In genomic region chr14:72825486-72825885, GRCh38 we compare ENCODE assay signal across 29 cellular contexts.
"Had no signal": no experiment of that assay in that cellular context is flagged by ENCODE, and none has a peak within 500 bp of the region (broad histone marks: within the 10 kb centered on the region; RNA-seq: fewer than 3 reads in every experiment).

No MANE protein-coding gene starts in this region.

- H3K4me3 ChIP-seq: esophagus squamous epithelium had no signal

- H3K4me3 Mint-ChIP-seq: activated B cell treated with CpG ODN at 0.5 μM for 24 hours; activated CD8-positive, alpha-beta T cell treated with anti-CD3 and anti-CD28 coated beads for 36 hours; activated naive CD8-positive, alpha-beta T cell; activated T-cell treated with anti-CD3 and anti-CD28 coated beads, Interleukin-2, amount 50 U/mL, for 4 hours; activated T-helper 17 cell treated with anti-CD3 and anti-CD28 coated beads, Interleukin-2, amount 50 U/mL, for 72 hours; effector memory CD8-positive, alpha-beta T cell; T-helper 17 cell; T-helper 2 cell treated with Interferon-gamma antibody and Interleukin-4, amounts not matched to agents 5 μg/mL and 100 μg/mL, for 36 hours had no signal

- H3K36me3 ChIP-seq: brain microvascular endothelial cell, esophagus squamous epithelium, WERI-Rb-1 had no signal

- H3K36me3 Mint-ChIP-seq: activated naive CD8-positive, alpha-beta T cell had no signal

- H3K27me3 ChIP-seq: brain microvascular endothelial cell, esophagus squamous epithelium had no signal

- H3K9me3 ChIP-seq: esophagus squamous epithelium had no signal

- H3K4me1 Mint-ChIP-seq: activated T-helper 17 cell treated with anti-CD3 and anti-CD28 coated beads, Interleukin-2, amount 50 U/mL, for 72 hours; T-helper 17 cell had no signal

- ATAC-seq: activated CD4-positive, CD25-positive, alpha-beta regulatory T cell treated with anti-CD3 and anti-CD28 coated beads, Interleukin-2, amount 50 U/mL, for 24 hours; activated CD8-positive, alpha-beta T cell treated with anti-CD3 and anti-CD28 coated beads for 36 hours; activated T-cell treated with anti-CD3 and anti-CD28 coated beads, Interleukin-2, amount 50 U/mL, for 4 hours; activated T-helper 17 cell treated with anti-CD3 and anti-CD28 coated beads, Interleukin-2, amount 50 U/mL, for 72 hours; effector memory CD8-positive, alpha-beta T cell; T-helper 17 cell had no signal

- H3K4me1 ChIP-seq: esophagus squamous epithelium had no signal

- H3K27ac Mint-ChIP-seq: activated B cell treated with CpG ODN at 0.5 μM for 24 hours; activated CD8-positive, alpha-beta T cell treated with anti-CD3 and anti-CD28 coated beads for 36 hours; activated naive CD8-positive, alpha-beta T cell; activated T-helper 17 cell treated with anti-CD3 and anti-CD28 coated beads, Interleukin-2, amount 50 U/mL, for 72 hours; effector memory CD8-positive, alpha-beta T cell; T-helper 17 cell; T-helper 2 cell treated with Interferon-gamma antibody and Interleukin-4, amounts not matched to agents 5 μg/mL and 100 μg/mL, for 36 hours had no signal

- H3K27ac ChIP-seq: brain microvascular endothelial cell, esophagus squamous epithelium, WERI-Rb-1 had no signal

- H3K27me3 Mint-ChIP-seq: activated B cell treated with CpG ODN at 0.5 μM for 24 hours; activated naive CD8-positive, alpha-beta T cell had no signal

- DNase-seq: activated B cell treated with CpG ODN at 0.5 μM for 24 hours; activated CD4-positive, alpha-beta T cell treated with anti-CD3 and anti-CD28 coated beads for 48 hours; activated CD4-positive, alpha-beta T cell treated with anti-CD3 and anti-CD28 coated beads, Interleukin-2, amount 50 U/mL, for 1 hour; activated CD4-positive, alpha-beta T cell treated with anti-CD3 and anti-CD28 coated beads, Interleukin-2, amount 50 U/mL, for 48 hours; activated CD8-positive, alpha-beta memory T cell treated with anti-CD3 and anti-CD28 coated beads for 24 hours; activated CD8-positive, alpha-beta T cell treated with anti-CD3 and anti-CD28 coated beads for 36 hours; activated effector memory CD4-positive, alpha-beta T cell treated with Interleukin-2 at 50 U/mL for 16 hours; activated gamma-delta T cell treated with Interleukin-2 at 50 U/mL for 16 hours; activated naive CD4-positive, alpha-beta T cell treated with anti-CD3 and anti-CD28 coated beads, Interleukin-2, amount 50 U/mL, for 16 hours; activated naive CD4-positive, alpha-beta T cell treated with Interleukin-2 at 50 U/mL for 16 hours; activated T-cell treated with anti-CD3 and anti-CD28 coated beads, Interleukin-2, amount 50 U/mL, for 4 hours; amniotic stem cell; anterior cingulate cortex; brain microvascular endothelial cell; caudate nucleus; cortex of kidney; dermis blood vessel endothelial cell; effector CD4-positive, alpha-beta T cell; effector memory CD8-positive, alpha-beta T cell; esophagus squamous epithelium; foreskin melanocyte; T-helper 1 cell; T-helper 17 cell; T1000; WERI-Rb-1 had no signal

- H3K9me3 Mint-ChIP-seq: activated B cell treated with CpG ODN at 0.5 μM for 24 hours; activated CD8-positive, alpha-beta T cell treated with anti-CD3 and anti-CD28 coated beads for 36 hours; activated T-cell treated with anti-CD3 and anti-CD28 coated beads, Interleukin-2, amount 50 U/mL, for 4 hours; activated T-helper 17 cell treated with anti-CD3 and anti-CD28 coated beads, Interleukin-2, amount 50 U/mL, for 72 hours; effector memory CD8-positive, alpha-beta T cell; T-helper 2 cell treated with Interferon-gamma antibody and Interleukin-4, amounts not matched to agents 5 μg/mL and 100 μg/mL, for 36 hours had no signal
